Comparison of ENCODE assay signal across 7 cellular contexts in genomic region chrX:25853002-25853479, GRCh38.
"Had no signal": no experiment of that assay in that cellular context is flagged by ENCODE, and none has a peak within 500 bp of the region (broad histone marks: within the 10 kb centered on the region; RNA-seq: fewer than 3 reads in every experiment).

No MANE protein-coding gene starts in this region.

- H3K4me3 Mint-ChIP-seq: IgD-negative memory B cell had no signal

- DNase-seq: IMR-90, KBM-7, KG1 had no signal

- H3K4me1 Mint-ChIP-seq: IgD-negative memory B cell had no signal

- H3K27ac ChIP-seq: HL-60 had no signal

- FAIRE-seq: HepG2, K562 had no signal

- H3K27ac Mint-ChIP-seq: IgD-negative memory B cell had no signal

- H3K27me3 Mint-ChIP-seq: IgD-negative memory B cell had no signal

- H3K4me3 ChIP-seq: K562 had no signal

- ATAC-seq: HepG2, K562 had no signal
